Comparison of ENCODE assay signal across 16 cellular contexts in genomic region chr1:214579183-214579582, GRCh38.
"Had no signal": no experiment of that assay in that cellular context is flagged by ENCODE, and none has a peak within 500 bp of the region (broad histone marks: within the 10 kb centered on the region; RNA-seq: fewer than 3 reads in every experiment).

No MANE protein-coding gene starts in this region.

- H3K27ac ChIP-seq: ascending aorta, cardiac muscle cell, esophagus muscularis mucosa, neutrophil, upper lobe of left lung had no signal

- ATAC-seq: activated CD8-positive, alpha-beta memory T cell treated with anti-CD3 and anti-CD28 coated beads, Interleukin-2, amount 10 ng/mL, durations not matched to agents 7 days and 5 days; naive thymus-derived CD4-positive, alpha-beta T cell had no signal

- H3K36me3 ChIP-seq: ascending aorta, cardiac muscle cell, esophagus muscularis mucosa, neutrophil, upper lobe of left lung had no signal

- H3K9me3 ChIP-seq: neutrophil had no signal

- DNase-seq: activated CD4-positive, alpha-beta T cell treated with anti-CD3 and anti-CD28 coated beads for 1 hour; activated CD4-positive, alpha-beta T cell treated with anti-CD3 and anti-CD28 coated beads, Interleukin-2, amount 50 U/mL, for 48 hours; activated CD8-positive, alpha-beta memory T cell treated with anti-CD3 and anti-CD28 coated beads, Interleukin-2, amount 10 ng/mL, durations not matched to agents 7 days and 5 days; activated gamma-delta T cell treated with Interleukin-2 at 50 U/mL for 16 hours; activated naive CD8-positive, alpha-beta T cell treated with anti-CD3 and anti-CD28 coated beads, Interleukin-2, amount 10 ng/mL, durations not matched to agents 7 days and 5 days; activated T-cell treated with anti-CD3 and anti-CD28 coated beads, Interleukin-2, amount 50 U/mL, for 48 hours; glutamatergic neuron; naive thymus-derived CD4-positive, alpha-beta T cell; retina; stimulated activated CD4-positive, alpha-beta T cell treated with anti-CD3 and anti-CD28 coated beads, Interleukin-4, amount 100 ng/mL, for 1 hour; stimulated activated CD8-positive, alpha-beta memory T cell treated with anti-CD3 and anti-CD28 coated beads, Interleukin-4, amount 100 ng/mL, for 48 hours; upper lobe of left lung had no signal

- H3K27me3 ChIP-seq: ascending aorta, esophagus muscularis mucosa, upper lobe of left lung had no signal

- H3K4me3 ChIP-seq: ascending aorta, cardiac muscle cell, esophagus muscularis mucosa, upper lobe of left lung had no signal

- H3K4me1 ChIP-seq: upper lobe of left lung had no signal
